20 cellular contexts compared by ENCODE assay signal in the genomic region with DNA sequence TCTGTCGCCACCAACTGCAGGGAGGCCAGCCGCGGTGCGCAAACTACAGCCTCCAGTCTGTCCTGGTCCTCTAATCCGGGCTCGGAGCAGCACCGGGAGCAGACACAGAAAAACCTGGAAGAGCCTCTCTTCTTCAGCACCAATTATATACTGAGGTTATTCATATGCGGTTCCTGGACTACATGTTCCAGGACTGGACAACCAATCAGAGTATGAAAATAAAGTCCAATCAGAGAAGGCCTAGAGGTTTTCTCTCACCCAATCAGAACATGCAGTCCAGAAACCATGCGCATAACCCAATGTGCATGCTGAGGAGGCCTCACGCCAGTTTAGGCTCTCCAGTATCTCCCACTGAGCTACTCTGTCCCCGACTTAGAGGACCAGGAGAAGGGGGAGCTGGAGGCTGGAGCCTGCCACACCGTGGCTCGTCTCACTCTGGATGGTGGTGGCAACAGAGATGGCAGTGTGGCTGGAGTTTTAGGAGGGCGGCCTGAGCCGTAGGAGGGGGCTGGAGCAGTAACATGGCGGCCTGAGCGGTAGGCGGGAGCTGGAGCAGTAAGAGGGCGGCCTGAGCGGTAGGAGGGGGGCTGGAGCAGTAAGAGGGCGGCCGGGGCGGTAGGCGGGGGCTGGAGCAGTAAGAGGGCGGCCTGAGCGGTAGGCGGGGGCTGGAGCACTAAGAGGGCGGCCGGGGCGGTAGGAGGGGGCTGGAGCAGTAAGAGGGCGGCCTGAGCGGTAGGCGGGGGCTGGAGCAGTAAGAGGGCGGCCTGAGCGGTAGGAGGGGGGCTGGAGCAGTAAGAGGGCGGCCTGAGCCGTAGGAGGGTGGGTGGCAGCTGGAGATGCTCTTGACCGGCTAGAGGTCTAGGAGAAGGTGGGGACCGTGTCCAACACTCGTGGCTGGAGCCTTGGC. TPM values are rescaled to one million over a fixed set of nuclear protein-coding genes. Genes with fewer than 3 reads are reported as not detected.
A peak's percentile ranks its signal among the peaks of the same experiment; 100 is the strongest.
DNase-seq lines count a peak whose midpoint lies in the region; ATAC-seq and TF ChIP-seq lines count a peak whose summit lies in the region.
"Had no signal": no experiment of that assay in that cellular context is flagged by ENCODE, and none has a peak within 500 bp of the region (broad histone marks: within the 10 kb centered on the region; RNA-seq: fewer than 3 reads in every experiment).

No MANE protein-coding gene starts in this region.

- H3K36me3 ChIP-seq in neural cell (ENCODE audit: insufficient read depth, low read length) (no peaks in the 10 kb centered on the region), A673 (ENCODE audit: insufficient read depth, low read length, poor library complexity, severe bottlenecking) (no peaks in the 10 kb centered on the region)
- H3K36me3 ChIP-seq: breast epithelium, lower lobe of right lung had no signal

- TF ChIP-seq EP300 in Ishikawa (IDR thresholded peaks at IDR 0.05; ENCODE audit: borderline replicate concordance) (no peak), neural cell (conservative IDR thresholded peaks at IDR 0.05; ENCODE audit: poor library complexity, severe bottlenecking) (peak; percentile 21)

- peak overlapping the region; percentile 76 for H2AFZ ChIP-seq in neural cell (ENCODE audit: low read depth, low read length)

- no TSS peak for BruUV-seq in A673 (replicated peaks; lab: Mats Ljungman, UMichigan)

- H3K27ac ChIP-seq in neural cell (ENCODE audit: low read length) (peak overlapping the region; percentile 87), A673 (ENCODE audit: low read depth, low read length, poor library complexity, severe bottlenecking) (no peak overlapping the region)
- H3K27ac ChIP-seq: breast epithelium, lower lobe of right lung had no signal

- H4K20me1 ChIP-seq in neural cell (ENCODE audit: insufficient read depth), result no peaks in the 10 kb centered on the region

- TF ChIP-seq CTCF in glutamatergic neuron (IDR thresholded peaks at IDR 0.05; ENCODE audit: partially characterized antibody, unreplicated experiment), result no peak
- peak; percentile 13 for TF ChIP-seq CTCF in neural cell (IDR thresholded peaks at IDR 0.05; ENCODE audit: poor library complexity, severe bottlenecking)
- no peak for TF ChIP-seq CTCF in A673 (conservative IDR thresholded peaks at IDR 0.05; ENCODE audit: low read depth, low read length)

- peak overlapping the region; percentile 78 for H3K4me3 ChIP-seq in neural cell (ENCODE audit: low read length)
- H3K4me3 ChIP-seq in A673 (ENCODE audit: low read depth, low read length, poor library complexity, severe bottlenecking), result no peak overlapping the region
- H3K4me3 ChIP-seq: breast epithelium, lower lobe of right lung had no signal

- H3K79me2 ChIP-seq in neural cell (replicated peaks; ENCODE audit: insufficient read depth, low read length), result peaks cover 13% of the 10 kb centered on the region

- H3K27me3 Mint-ChIP-seq in glutamatergic neuron (ENCODE audit: unreplicated experiment), result no peaks in the 10 kb centered on the region
- H3K27me3 Mint-ChIP-seq: IgD-negative memory B cell had no signal

- H3K27ac Mint-ChIP-seq in glutamatergic neuron (ENCODE audit: unreplicated experiment), result no peak overlapping the region
- H3K27ac Mint-ChIP-seq: activated CD4-positive, alpha-beta memory T cell treated with anti-CD3 and anti-CD28 coated beads, Interleukin-2, amount 10 ng/mL, durations not matched to agents 7 days and 5 days; activated T-cell treated with anti-CD3 and anti-CD28 coated beads, Interleukin-2, amount 50 U/mL, for 72 hours; natural killer cell had no signal

- POLR2A ChIA-PET in A673 (lab: Charles Lee; ENCODE audit: low non-redundant PET), result no interaction called here

- H3K27me3 ChIP-seq in neural cell (ENCODE audit: insufficient read depth, low read depth, low read length) (no peaks in the 10 kb centered on the region), A673 (replicated peaks; ENCODE audit: insufficient read depth, low read depth, low read length, poor library complexity) (no peaks in the 10 kb centered on the region)
- H3K27me3 ChIP-seq: breast epithelium had no signal

- no peaks in the 10 kb centered on the region for H3K4me1 ChIP-seq in A673 (ENCODE audit: insufficient read depth, low read length, poor library complexity, severe bottlenecking)
- H3K4me1 ChIP-seq: breast epithelium, lower lobe of right lung had no signal

- H3K9me3 ChIP-seq in neural cell (ENCODE audit: low read length) (no peaks in the 10 kb centered on the region), A673 (ENCODE audit: low read depth, low read length, poor library complexity, severe bottlenecking) (no peaks in the 10 kb centered on the region)
- H3K9me3 ChIP-seq: breast epithelium, lower lobe of right lung had no signal

- intact Hi-C loops in A673 (cut with micrococcal nuclease; ENCODE audit: unreplicated experiment), result no loop called here

- CTCF ChIA-PET in A673 (lab: Charles Lee), result no interaction called here

- H3K4me1 Mint-ChIP-seq in glutamatergic neuron (ENCODE audit: low read depth, unreplicated experiment), result peaks cover 4% of the 10 kb centered on the region
- H3K4me1 Mint-ChIP-seq: activated CD4-positive, alpha-beta memory T cell treated with anti-CD3 and anti-CD28 coated beads, Interleukin-2, amount 10 ng/mL, durations not matched to agents 7 days and 5 days; natural killer cell had no signal

- no peaks in the 10 kb centered on the region for H3K36me3 Mint-ChIP-seq in glutamatergic neuron (ENCODE audit: unreplicated experiment)
- H3K36me3 Mint-ChIP-seq: IgD-negative memory B cell, natural killer cell had no signal

- no peaks in the 10 kb centered on the region for H3K9me2 ChIP-seq in neural cell (ENCODE audit: insufficient read depth, low read length)

- H3K4me2 ChIP-seq in neural cell (ENCODE audit: low read length), result peak overlapping the region; percentile 95

- no peaks in the 10 kb centered on the region for H3K9me3 Mint-ChIP-seq in glutamatergic neuron (ENCODE audit: unreplicated experiment)
- H3K9me3 Mint-ChIP-seq: activated CD4-positive, alpha-beta memory T cell treated with anti-CD3 and anti-CD28 coated beads, Interleukin-2, amount 10 ng/mL, durations not matched to agents 7 days and 5 days; activated T-cell treated with anti-CD3 and anti-CD28 coated beads, Interleukin-2, amount 50 U/mL, for 72 hours; IgD-negative memory B cell; natural killer cell had no signal

- TF ChIP-seq RAD21 in Ishikawa (IDR thresholded peaks at IDR 0.05; ENCODE audit: low read depth), result no peak
- TF ChIP-seq RAD21 in neural cell (conservative IDR thresholded peaks at IDR 0.05), result peak; percentile 34

- no peaks in the 10 kb centered on the region for H3F3A ChIP-seq in neural cell (ENCODE audit: insufficient read depth, low read length, poor library complexity, severe bottlenecking)

- peak overlapping the region; percentile 87 for H3K9ac ChIP-seq in neural cell (ENCODE audit: low read length)

- DNase-seq in ELF-1 (ENCODE audit: low read depth, low spot score) (peak; percentile 89), glutamatergic neuron (peak; percentile 91), A673 (ENCODE audit: low spot score) (no peak)
- DNase-seq: activated CD4-positive, alpha-beta memory T cell treated with anti-CD3 and anti-CD28 coated beads, Interleukin-2, amount 10 ng/mL, durations not matched to agents 7 days and 5 days; activated T-cell treated with anti-CD3 and anti-CD28 coated beads, Interleukin-2, amount 50 U/mL, for 72 hours; COR-L47; effector CD8-positive, alpha-beta T cell; hypothalamus; lower lobe of right lung; natural killer cell; NCI-H2081 treated with DMSO at 0.1 percent for 48 hours; NCI-H748 treated with DMSO at 0.1 percent for 48 hours; stimulated activated CD4-positive, alpha-beta T cell treated with anti-CD3 and anti-CD28 coated beads, Interleukin-2, amount 100 ng/mL, for 24 hours had no signal

- H3K4me3 Mint-ChIP-seq in glutamatergic neuron (ENCODE audit: unreplicated experiment), result no peak overlapping the region
- H3K4me3 Mint-ChIP-seq: activated CD4-positive, alpha-beta memory T cell treated with anti-CD3 and anti-CD28 coated beads, Interleukin-2, amount 10 ng/mL, durations not matched to agents 7 days and 5 days; activated T-cell treated with anti-CD3 and anti-CD28 coated beads, Interleukin-2, amount 50 U/mL, for 72 hours; IgD-negative memory B cell; natural killer cell had no signal

- no peak for ATAC-seq in GM21786 (IDR thresholded peaks at IDR 0.05; ENCODE audit: unreplicated experiment)
- no peak for ATAC-seq in HG03045 (IDR thresholded peaks at IDR 0.05; ENCODE audit: unreplicated experiment)
- ATAC-seq in GM21515 (IDR thresholded peaks at IDR 0.05; ENCODE audit: unreplicated experiment), result no peak
- ATAC-seq: activated T-cell treated with anti-CD3 and anti-CD28 coated beads, Interleukin-2, amount 50 U/mL, for 72 hours; lower lobe of right lung; natural killer cell had no signal

TF ChIP-seq in Ishikawa, 13 proteins besides CTCF, POLR2A, EP300 and RAD21 (continues in another document):
- TF ChIP-seq, protein P1, sequence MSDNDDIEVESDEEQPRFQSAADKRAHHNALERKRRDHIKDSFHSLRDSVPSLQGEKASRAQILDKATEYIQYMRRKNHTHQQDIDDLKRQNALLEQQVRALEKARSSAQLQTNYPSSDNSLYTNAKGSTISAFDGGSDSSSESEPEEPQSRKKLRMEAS (IDR thresholded peaks at IDR 0.05), result peak; percentile 90

TF ChIP-seq in neural cell, 6 proteins besides CTCF, POLR2A, EP300 and RAD21 (continues in another document):
- TF ChIP-seq MXI1 (conservative IDR thresholded peaks at IDR 0.05; ENCODE audit: poor library complexity, severe bottlenecking) (peak; percentile 97), POLR2AphosphoS5 (IDR thresholded peaks at IDR 0.05) (peak; percentile 90), SMC3 (conservative IDR thresholded peaks at IDR 0.05; ENCODE audit: poor library complexity) (no peak)

RNA-seq across cellular contexts. Expression of a gene that starts 20.4 kb away (rescaled TPM):
- total RNA-seq in glutamatergic neuron (ENCODE audit: unreplicated experiment), result 15.7 TPM
- polyA plus RNA-seq in neural cell, result 42.0 and 47.7 TPM in 2 replicates
- polyA minus RNA-seq in neural cell, result 20.0 and 21.6 TPM in 2 replicates
- 7.3 and 7.9 TPM in 2 replicates for total RNA-seq in A673 (2021)

RNA-seq across cellular contexts. Expression of a gene that starts 37.6 kb away (rescaled TPM):
- total RNA-seq in glutamatergic neuron (ENCODE audit: unreplicated experiment) (1,397 TPM), A673 (2021) (1,719 and 1,726 TPM in 2 replicates)
- polyA plus RNA-seq in neural cell, result 2,178 and 2,281 TPM in 2 replicates
- 1,575 and 1,611 TPM in 2 replicates for polyA minus RNA-seq in neural cell

RNA-seq across cellular contexts. Expression of a gene that starts 58.2 kb away (rescaled TPM):
- total RNA-seq in glutamatergic neuron (ENCODE audit: unreplicated experiment), result 28.8 TPM
- 32.1 and 37.7 TPM in 2 replicates for polyA plus RNA-seq in neural cell
- polyA minus RNA-seq in neural cell, result 25.5 and 33.1 TPM in 2 replicates
- 24.2 and 24.6 TPM in 2 replicates for total RNA-seq in A673 (2021)
